ENCODE assay signal across 13 cellular contexts in the genomic region with DNA sequence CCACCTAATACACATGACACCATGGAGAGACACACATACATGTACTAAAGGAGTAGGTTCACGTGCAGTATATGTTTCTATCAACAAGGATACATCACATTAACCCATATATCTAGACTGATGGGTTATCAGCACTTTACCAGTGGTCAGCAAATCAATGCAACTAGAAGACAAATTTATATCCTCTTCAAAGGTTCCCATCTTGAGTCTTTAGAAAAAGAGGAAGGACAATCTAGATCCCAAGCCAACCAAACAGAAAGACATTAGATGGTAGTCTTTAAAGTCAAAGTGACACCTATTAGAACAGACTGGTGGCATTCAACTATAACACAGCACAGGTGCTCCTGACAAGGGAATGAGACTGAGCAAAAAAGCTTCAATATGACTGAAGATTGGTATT. TPM values are rescaled to one million over a fixed set of nuclear protein-coding genes. Genes with fewer than 3 reads are reported as not detected.
DNase-seq lines count a peak whose midpoint lies in the region; ATAC-seq and TF ChIP-seq lines count a peak whose summit lies in the region.
"Had no signal": no experiment of that assay in that cellular context is flagged by ENCODE, and none has a peak within 500 bp of the region (broad histone marks: within the 10 kb centered on the region; RNA-seq: fewer than 3 reads in every experiment).

No MANE protein-coding gene starts in this region.

- H3K4me1 Mint-ChIP-seq in T-helper 2 cell treated with Interferon-gamma antibody and Interleukin-4, amounts not matched to agents 5 μg/mL and 100 μg/mL, for 36 hours (ENCODE audit: low read depth), result peaks cover 40% of the 10 kb centered on the region
- H3K4me1 Mint-ChIP-seq in activated B cell treated with CpG ODN at 0.5 μM for 24 hours, result peaks cover 20% of the 10 kb centered on the region
- H3K4me1 Mint-ChIP-seq in naive thymus-derived CD4-positive, alpha-beta T cell, result peaks cover 26 to 46% (median 31%) of the 10 kb centered on the region in 7 donors

- H3K9me3 Mint-ChIP-seq in T-helper 2 cell treated with Interferon-gamma antibody and Interleukin-4, amounts not matched to agents 5 μg/mL and 100 μg/mL, for 36 hours, result no peaks in the 10 kb centered on the region
- H3K9me3 Mint-ChIP-seq in activated B cell treated with CpG ODN at 0.5 μM for 24 hours, result no peaks in the 10 kb centered on the region
- peaks cover 0 to 3% (median 0%) of the 10 kb centered on the region in 11 donors for H3K9me3 Mint-ChIP-seq in naive thymus-derived CD4-positive, alpha-beta T cell

- peaks cover 5% of the 10 kb centered on the region for H3K36me3 Mint-ChIP-seq in T-helper 2 cell treated with Interferon-gamma antibody and Interleukin-4, amounts not matched to agents 5 μg/mL and 100 μg/mL, for 36 hours (ENCODE audit: low read depth)
- no peaks in the 10 kb centered on the region for H3K36me3 Mint-ChIP-seq in activated B cell treated with CpG ODN at 0.5 μM for 24 hours (ENCODE audit: low read depth)
- peaks cover 0 to 26% (median 2%) of the 10 kb centered on the region in 5 donors for H3K36me3 Mint-ChIP-seq in naive thymus-derived CD4-positive, alpha-beta T cell

- H3K27ac Mint-ChIP-seq in T-helper 2 cell treated with Interferon-gamma antibody and Interleukin-4, amounts not matched to agents 5 μg/mL and 100 μg/mL, for 36 hours, result peak overlapping the region; percentile 76
- peak overlapping the region; percentile 79 for H3K27ac Mint-ChIP-seq in activated B cell treated with CpG ODN at 0.5 μM for 24 hours
- peak overlapping the region in 3 of 9 donors; percentile 71 to 91 (median 85) for H3K27ac Mint-ChIP-seq in naive thymus-derived CD4-positive, alpha-beta T cell

- TF ChIP-seq CTCF in HEK293 (tag by site-specific recombination; IDR thresholded peaks at IDR 0.05) (no peak), activated B cell treated with CpG ODN at 0.5 μM for 24 hours (IDR thresholded peaks at IDR 0.05) (no peak)

- peak; percentile 21 for ATAC-seq in activated B cell treated with CpG ODN at 0.5 μM for 24 hours (ENCODE audit: low read depth)
- no peak for ATAC-seq in naive thymus-derived CD4-positive, alpha-beta T cell
- ATAC-seq: A549 had no signal

- DNase-seq in T-helper 2 cell treated with Interferon-gamma antibody and Interleukin-4, amounts not matched to agents 5 μg/mL and 100 μg/mL, for 36 hours (ENCODE audit: low spot score), result no peak
- DNase-seq in T-helper 2 cell (no peak), activated B cell treated with CpG ODN at 0.5 μM for 24 hours (no peak), SKM-1 (lab: John Stamatoyannopoulos, UW; ENCODE audit: unreplicated experiment) (no peak), iPS-NIHi7 (ENCODE audit: extremely low spot score) (no peak)
- no peak for DNase-seq in naive thymus-derived CD4-positive, alpha-beta T cell
- DNase-seq in stimulated activated CD4-positive, alpha-beta T cell treated with anti-CD3 and anti-CD28 coated beads, Interleukin-12 subunit alpha, Interleukin-12 subunit beta, amount 100 ng/mL, for 4 hours, result no peak
- DNase-seq: activated gamma-delta T cell, NCI-H226, transverse colon, WERI-Rb-1 had no signal

- no peaks in the 10 kb centered on the region for H3K9me3 ChIP-seq in HEK293 (ENCODE audit: control insufficient read depth, insufficient read depth, low read depth, low read length)
- H3K9me3 ChIP-seq in naive thymus-derived CD4-positive, alpha-beta T cell (ENCODE audit: control insufficient read depth in 2 of 3, low read length in 3 of 3), result no peaks in the 10 kb centered on the region
- H3K9me3 ChIP-seq: A549, transverse colon had no signal

- no peak overlapping the region for H3K4me3 ChIP-seq in HEK293 (ENCODE audit: low read depth, low read length)
- H3K4me3 ChIP-seq in naive thymus-derived CD4-positive, alpha-beta T cell (ENCODE audit: low read length), result peak overlapping the region; percentile 12
- H3K4me3 ChIP-seq: A549, transverse colon had no signal

- no peaks in the 10 kb centered on the region for H3K36me3 ChIP-seq in HEK293 (ENCODE audit: control insufficient read depth in 2 of 2, insufficient read depth in 1 of 2, low read length in 2 of 2)
- no peaks in the 10 kb centered on the region for H3K36me3 ChIP-seq in naive thymus-derived CD4-positive, alpha-beta T cell (ENCODE audit: control insufficient read depth in 2 of 3, insufficient read depth in 3 of 3, low read length in 3 of 3)
- H3K36me3 ChIP-seq: transverse colon, WERI-Rb-1 had no signal

- no peaks in the 10 kb centered on the region for H3K27me3 ChIP-seq in naive thymus-derived CD4-positive, alpha-beta T cell (ENCODE audit: control insufficient read depth in 2 of 2, insufficient read depth in 2 of 2, low read length in 2 of 2)
- H3K27me3 ChIP-seq: transverse colon had no signal

- no peak overlapping the region for H3K27ac ChIP-seq in HEK293 (ENCODE audit: extremely low read depth, low read depth, low read length)
- peak overlapping the region; percentile 58 for H3K27ac ChIP-seq in naive thymus-derived CD4-positive, alpha-beta T cell (ENCODE audit: low read depth, low read length)
- H3K27ac ChIP-seq: A549, WERI-Rb-1 had no signal

- no peaks in the 10 kb centered on the region for H3K27me3 Mint-ChIP-seq in T-helper 2 cell treated with Interferon-gamma antibody and Interleukin-4, amounts not matched to agents 5 μg/mL and 100 μg/mL, for 36 hours (ENCODE audit: low read depth)
- H3K27me3 Mint-ChIP-seq in activated B cell treated with CpG ODN at 0.5 μM for 24 hours, result no peaks in the 10 kb centered on the region
- no peaks in the 10 kb centered on the region for H3K27me3 Mint-ChIP-seq in naive thymus-derived CD4-positive, alpha-beta T cell

- CTCF ChIA-PET in HEK293 (lab: Yijun Ruan, JAX), result interaction anchor here (1.0 to 2.4 kb wide), 2 partner anchors 12 to 13 kb away, joined by 3 to 10 read pairs; partner anchors contain the start of gene SERTAD2
- CTCF ChIA-PET in activated B cell treated with CpG ODN at 0.5 μM for 24 hours (lab: Charles Lee), result no interaction called here
- CTCF ChIA-PET in naive thymus-derived CD4-positive, alpha-beta T cell (lab: Charles Lee), result interaction anchor here (0.7 to 6.9 kb wide), 6 partner anchors 9 to 84 kb away, joined by 3 to 80 read pairs (median 4); partner anchors contain the start of gene SERTAD2

- POLR2A ChIA-PET in HEK293 (lab: Yijun Ruan, JAX) (no interaction called here), activated B cell treated with CpG ODN at 0.5 μM for 24 hours (lab: Charles Lee) (interaction anchor here (0.5 to 8.3 kb wide), 5 partner anchors 9 to 246 kb away, joined by 3 to 116 read pairs (median 12); partner anchors contain the start of gene SERTAD2)
- POLR2A ChIA-PET in naive thymus-derived CD4-positive, alpha-beta T cell (lab: Charles Lee), result interaction anchor here (0.6 to 8.6 kb wide), 14 partner anchors 9 to 935 kb away, joined by 3 to 244 read pairs (median 4); partner anchors contain the start of gene SERTAD2

- intact Hi-C loops in activated B cell treated with CpG ODN at 0.5 μM for 24 hours (cut with micrococcal nuclease), result loop anchor here (2.0 kb wide), 1 partner anchor 15 kb away; no protein-coding TSS in a partner anchor
- intact Hi-C loops in naive thymus-derived CD4-positive, alpha-beta T cell (cut with micrococcal nuclease), result loop anchor here (1.0 to 2.0 kb wide), 4 partner anchors 8 to 31 kb away; partner anchors contain the start of gene SERTAD2 (in 1 of the 2)

- peak overlapping the region; percentile 57 for H3K4me3 Mint-ChIP-seq in T-helper 2 cell treated with Interferon-gamma antibody and Interleukin-4, amounts not matched to agents 5 μg/mL and 100 μg/mL, for 36 hours
- H3K4me3 Mint-ChIP-seq in activated B cell treated with CpG ODN at 0.5 μM for 24 hours, result peak overlapping the region; percentile 3
- H3K4me3 Mint-ChIP-seq in naive thymus-derived CD4-positive, alpha-beta T cell, result peak overlapping the region in 8 of 10 donors; percentile 27 to 76 (median 64)

- peaks cover 4% of the 10 kb centered on the region for H3K4me1 ChIP-seq in HEK293 (ENCODE audit: control insufficient read depth, insufficient read depth, low read length)
- H3K4me1 ChIP-seq in naive thymus-derived CD4-positive, alpha-beta T cell (ENCODE audit: control insufficient read depth in 2 of 2, insufficient read depth in 2 of 2, low read length in 2 of 2), result peaks cover 15 to 52% of the 10 kb centered on the region in 2 donors
- H3K4me1 ChIP-seq: A549 had no signal

TF ChIP-seq in HEK293, 187 proteins besides CTCF, POLR2A, EP300 and RAD21 (continues in another document):
- TF ChIP-seq, protein P1, sequence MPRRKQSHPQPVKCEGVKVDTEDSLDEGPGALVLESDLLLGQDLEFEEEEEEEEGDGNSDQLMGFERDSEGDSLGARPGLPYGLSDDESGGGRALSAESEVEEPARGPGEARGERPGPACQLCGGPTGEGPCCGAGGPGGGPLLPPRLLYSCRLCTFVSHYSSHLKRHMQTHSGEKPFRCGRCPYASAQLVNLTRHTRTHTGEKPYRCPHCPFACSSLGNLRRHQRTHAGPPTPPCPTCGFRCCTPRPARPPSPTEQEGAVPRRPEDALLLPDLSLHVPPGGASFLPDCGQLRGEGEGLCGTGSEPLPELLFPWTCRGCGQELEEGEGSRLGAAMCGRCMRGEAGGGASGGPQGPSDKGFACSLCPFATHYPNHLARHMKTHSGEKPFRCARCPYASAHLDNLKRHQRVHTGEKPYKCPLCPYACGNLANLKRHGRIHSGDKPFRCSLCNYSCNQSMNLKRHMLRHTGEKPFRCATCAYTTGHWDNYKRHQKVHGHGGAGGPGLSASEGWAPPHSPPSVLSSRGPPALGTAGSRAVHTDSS (tag by site-specific recombination; IDR thresholded peaks at IDR 0.05), result no peak

RNA-seq across cellular contexts. Expression of gene SERTAD2, which starts 13.8 kb away (rescaled TPM):
- 45.6 and 47.3 TPM in 2 replicates for total RNA-seq in activated B cell treated with CpG ODN at 0.5 μM for 24 hours
- 10 to 100 TPM; 34.3 to 43.8 (median 40.1) TPM for total RNA-seq in naive thymus-derived CD4-positive, alpha-beta T cell
- 1 to 10 TPM; 5.2 to 6.9 TPM for polyA plus RNA-seq in naive thymus-derived CD4-positive, alpha-beta T cell

Comparison
In these comparisons a context has a peak if more than half of its experiments do, and no peak if none do; other contexts are left out.
1. H3K4me3 Mint-ChIP-seq: peak in every context shown above with its lines; median percentile 64 in naive thymus-derived CD4-positive, alpha-beta T cell; 57 in T-helper 2 cell treated with Interferon-gamma antibody and Interleukin-4, amounts not matched to agents 5 μg/mL and 100 μg/mL, for 36 hours; 3 in activated B cell treated with CpG ODN at 0.5 μM for 24 hours.